In the genomic region with DNA sequence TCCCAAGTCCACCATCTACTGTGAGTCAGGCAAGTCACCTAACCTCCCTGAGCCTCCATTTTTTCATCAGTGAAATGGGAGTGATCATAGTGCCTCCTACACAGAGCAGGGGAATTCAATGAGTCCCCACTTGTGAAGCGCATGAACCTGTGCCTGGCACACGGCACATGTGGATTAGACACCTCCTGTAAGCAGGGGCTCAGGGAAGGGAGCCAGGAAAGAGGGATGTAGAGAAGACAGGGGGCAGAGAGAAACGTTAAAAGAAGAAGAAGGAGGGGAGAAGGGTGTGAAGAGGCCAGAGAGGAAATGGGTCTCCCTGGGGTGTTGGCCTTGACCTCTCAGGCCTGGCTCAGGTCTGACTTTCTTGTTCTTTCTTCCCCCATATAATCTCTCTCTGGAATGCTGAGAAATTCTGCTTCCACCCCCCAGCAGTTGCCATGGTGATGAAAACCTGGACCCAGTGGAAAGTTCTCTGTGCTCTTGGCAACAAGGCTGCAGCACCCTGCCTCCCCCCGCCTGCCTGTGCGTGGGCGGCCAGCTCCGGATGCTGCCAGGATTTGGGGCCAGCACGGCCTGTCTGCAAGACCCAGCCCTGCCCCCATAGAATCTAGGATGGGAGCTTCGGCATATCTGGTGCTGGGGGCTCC, we compare ENCODE assay signal across 10 cellular contexts.
DNase-seq lines count a peak whose midpoint lies in the region; ATAC-seq and TF ChIP-seq lines count a peak whose summit lies in the region.
"Had no signal": no experiment of that assay in that cellular context is flagged by ENCODE, and none has a peak within 500 bp of the region (broad histone marks: within the 10 kb centered on the region; RNA-seq: fewer than 3 reads in every experiment).

No MANE protein-coding gene starts in this region.

- TF ChIP-seq RAD21 in IMR-90 (IDR thresholded peaks at IDR 0.05; ENCODE audit: low read length): no peak

- H3K36me3 ChIP-seq in IMR-90 (ENCODE audit: control insufficient read depth, insufficient read depth, low read length) (no peaks in the 10 kb centered on the region), thyroid gland (no peaks in the 10 kb centered on the region)

- H3K4me3 Mint-ChIP-seq in chondrocyte (ENCODE audit: unreplicated experiment): no peak overlapping the region
- no peak overlapping the region for H3K4me3 Mint-ChIP-seq in stimulated activated memory B cell treated with anti-CD40 and anti-IgM and Interleukin-4, amounts not matched to agents 10 μg/mL and 1 μg/mL and 100 μg/mL, for 72 hours
- H3K4me3 Mint-ChIP-seq: activated T-cell treated with anti-CD3 and anti-CD28 coated beads, Interleukin-2, amount 50 U/mL, for 4 hours had no signal

- H3K27ac ChIP-seq in IMR-90 (ENCODE audit: insufficient read depth, low read length) (no peak overlapping the region), thyroid gland (no peak overlapping the region)
- H3K27ac ChIP-seq: KMS-11 had no signal

- ATAC-seq in IMR-90 (ENCODE audit: low read depth): peak; percentile 60
- ATAC-seq in stimulated activated memory B cell treated with anti-CD40 and anti-IgM and Interleukin-4, amounts not matched to agents 10 μg/mL and 1 μg/mL and 100 μg/mL, for 72 hours: no peak
- ATAC-seq: activated T-cell treated with anti-CD3 and anti-CD28 coated beads, Interleukin-2, amount 50 U/mL, for 4 hours; GM12878 had no signal

- no peak overlapping the region for H3K14ac ChIP-seq in IMR-90 (replicated peaks; ENCODE audit: low read depth, low read length)

- H3K27me3 Mint-ChIP-seq in chondrocyte (ENCODE audit: low read depth): no peaks in the 10 kb centered on the region
- H3K27me3 Mint-ChIP-seq in stimulated activated memory B cell treated with anti-CD40 and anti-IgM and Interleukin-4, amounts not matched to agents 10 μg/mL and 1 μg/mL and 100 μg/mL, for 72 hours: peaks cover under 1% of the 10 kb centered on the region

- no peak overlapping the region for H3K18ac ChIP-seq in IMR-90 (ENCODE audit: low read depth, low read length)

- H2BK120ac ChIP-seq in IMR-90 (ENCODE audit: low read depth, low read length): no peak overlapping the region

- no peak overlapping the region for H3K56ac ChIP-seq in IMR-90 (ENCODE audit: extremely low read depth, insufficient read depth, low read length)

- no peak overlapping the region for H2BK5ac ChIP-seq in IMR-90 (ENCODE audit: low read depth, low read length, poor library complexity, severe bottlenecking)

- H3K27ac Mint-ChIP-seq in chondrocyte (ENCODE audit: unreplicated experiment): peak overlapping the region; percentile 23
- H3K27ac Mint-ChIP-seq in stimulated activated memory B cell treated with anti-CD40 and anti-IgM and Interleukin-4, amounts not matched to agents 10 μg/mL and 1 μg/mL and 100 μg/mL, for 72 hours: no peak overlapping the region

- no TSS peak for BruUV-seq in IMR-90 (replicated peaks; lab: Mats Ljungman, UMichigan)

- in situ Hi-C loops in IMR-90 (cut with MboI; ENCODE audit: low sequenced_read_pairs): no loop called here

- no peak overlapping the region for H4K91ac ChIP-seq in IMR-90 (ENCODE audit: insufficient read depth, low read depth, low read length)

- no peak overlapping the region for H2BK20ac ChIP-seq in IMR-90 (ENCODE audit: low read depth, low read length)

- H3K9me3 ChIP-seq in IMR-90 (ENCODE audit: control insufficient read depth, insufficient read depth, low read length) (no peaks in the 10 kb centered on the region), thyroid gland (no peaks in the 10 kb centered on the region)

- dilution Hi-C loops in IMR-90 (cut with HindIII; ENCODE audit: low sequenced_read_pairs, unreplicated experiment): no loop called here

- H3K4ac ChIP-seq in IMR-90 (ENCODE audit: low read depth, low read length): no peak overlapping the region

- no peak overlapping the region for H3K9ac ChIP-seq in IMR-90 (ENCODE audit: low read depth, low read length)
- H3K9ac ChIP-seq: KMS-11 had no signal

- no peaks in the 10 kb centered on the region for H3K27me3 ChIP-seq in IMR-90 (ENCODE audit: control insufficient read depth, insufficient read depth, low read length)
- no peaks in the 10 kb centered on the region for H3K27me3 ChIP-seq in thyroid gland

- no peak overlapping the region for H2AK9ac ChIP-seq in IMR-90 (replicated peaks; ENCODE audit: low read depth, low read length, poor library complexity)

- H3K23ac ChIP-seq in IMR-90 (ENCODE audit: low read depth, low read length): no peak overlapping the region

- H3K4me1 Mint-ChIP-seq in chondrocyte (ENCODE audit: low read depth): peaks cover 30% of the 10 kb centered on the region
- no peaks in the 10 kb centered on the region for H3K4me1 Mint-ChIP-seq in stimulated activated memory B cell treated with anti-CD40 and anti-IgM and Interleukin-4, amounts not matched to agents 10 μg/mL and 1 μg/mL and 100 μg/mL, for 72 hours

- no peaks in the 10 kb centered on the region for H3K9me1 ChIP-seq in IMR-90 (ENCODE audit: insufficient read depth, low read length)

- H3K4me2 ChIP-seq in IMR-90 (ENCODE audit: low read depth, low read length): no peak overlapping the region
- H3K4me2 ChIP-seq: KMS-11 had no signal

- H4K5ac ChIP-seq in IMR-90 (ENCODE audit: low read depth, low read length): no peak overlapping the region

- TF ChIP-seq POLR2A in IMR-90 (IDR thresholded peaks at IDR 0.05; ENCODE audit: low read depth, low read length) (no peak), thyroid gland (IDR thresholded peaks at IDR 0.05) (no peak)

- CTCF ChIA-PET in IMR-90 (lab: Yijun Ruan, JAX): no interaction called here

- no peak overlapping the region for H2AK5ac ChIP-seq in IMR-90 (ENCODE audit: low read depth, low read length)

- intact Hi-C loops in IMR-90 (cut with micrococcal nuclease) (no loop called here), thyroid gland (cut with DNase I) (no loop called here)

- no peak overlapping the region for H2AFZ ChIP-seq in IMR-90 (replicated peaks; ENCODE audit: low read length, poor library complexity)

- H3K4me1 ChIP-seq in IMR-90 (ENCODE audit: control insufficient read depth, insufficient read depth, low read length) (peaks cover 2% of the 10 kb centered on the region; the same call in 1 of the 2 replicates), thyroid gland (peaks cover 0 to 13% of the 10 kb centered on the region in 2 donors)

- H2BK15ac ChIP-seq in IMR-90 (ENCODE audit: low read depth, low read length): no peak overlapping the region

- no peaks in the 10 kb centered on the region for H3K36me3 Mint-ChIP-seq in chondrocyte (ENCODE audit: low read depth)
- H3K36me3 Mint-ChIP-seq in stimulated activated memory B cell treated with anti-CD40 and anti-IgM and Interleukin-4, amounts not matched to agents 10 μg/mL and 1 μg/mL and 100 μg/mL, for 72 hours: no peaks in the 10 kb centered on the region

- no peak overlapping the region for H4K8ac ChIP-seq in IMR-90 (ENCODE audit: low read depth in 2 of 2, low read length in 2 of 2)

- no peaks in the 10 kb centered on the region for H4K20me1 ChIP-seq in IMR-90 (ENCODE audit: insufficient read depth, low read length)

- H3K79me1 ChIP-seq in IMR-90 (ENCODE audit: low read depth in 1 of 2, low read length in 2 of 2): no peaks in the 10 kb centered on the region

- WGBS in IMR-90 (ENCODE audit: extremely low coverage in 2 of 2, insufficient read length in 1 of 2), 2 experiments: 100% methylated on average over 1 of the region's 9 CpGs; no CpG with 5 or more reads in 1 of the 2 experiments
- WGBS in thyroid gland, 2 donors: 39 to 58% methylated on average over 5 to 9 of the region's 9 CpGs

- no peak overlapping the region for H3K4me3 ChIP-seq in IMR-90 (ENCODE audit: insufficient read depth, low read depth, low read length)
- no peak overlapping the region for H3K4me3 ChIP-seq in thyroid gland (replicated peaks in 1 of 3)
- H3K4me3 ChIP-seq: GM12878 had no signal

- POLR2A ChIA-PET in IMR-90 (lab: Charles Lee; ENCODE audit: unreplicated experiment): no interaction called here

- no peaks in the 10 kb centered on the region for H3K9me3 Mint-ChIP-seq in chondrocyte (ENCODE audit: low read depth)
- peaks cover under 1% of the 10 kb centered on the region for H3K9me3 Mint-ChIP-seq in stimulated activated memory B cell treated with anti-CD40 and anti-IgM and Interleukin-4, amounts not matched to agents 10 μg/mL and 1 μg/mL and 100 μg/mL, for 72 hours
- H3K9me3 Mint-ChIP-seq: activated T-cell treated with anti-CD3 and anti-CD28 coated beads, Interleukin-2, amount 50 U/mL, for 4 hours had no signal

- TF ChIP-seq CTCF in IMR-90 (conservative IDR thresholded peaks at IDR 0.05; ENCODE audit: low read depth, low read length) (no peak), chondrocyte (IDR thresholded peaks at IDR 0.05) (no peak), thyroid gland (IDR thresholded peaks at IDR 0.05) (no peak)

- DNase-seq in IMR-90 (peak; percentile 58), chondrocyte (ENCODE audit: low spot score) (peak; percentile 67), medulla oblongata (ENCODE audit: extremely low spot score) (peak; percentile 73), thyroid gland (peak; percentile 30 to 35), NCI-H2196 treated with DMSO at 0.1 percent for 48 hours (lab: John Stamatoyannopoulos, UW; ENCODE audit: unreplicated experiment) (no peak), UCSD-AML1 (lab: John Stamatoyannopoulos, UW; ENCODE audit: unreplicated experiment) (no peak)
- DNase-seq: activated T-cell treated with anti-CD3 and anti-CD28 coated beads, Interleukin-2, amount 50 U/mL, for 4 hours had no signal

TF ChIP-seq in IMR-90, 13 proteins besides CTCF, POLR2A, EP300 and RAD21:
- TF ChIP-seq CHD1 (IDR thresholded peaks at IDR 0.05; ENCODE audit: low read depth, low read length): no peak
- TF ChIP-seq MAZ (IDR thresholded peaks at IDR 0.05; ENCODE audit: borderline replicate concordance, low read depth, low read length): peak; percentile 57; the same call in 1 of the 2 replicates

Comparison
In these comparisons a context has a peak if more than half of its experiments do, and no peak if none do; other contexts are left out.
1. DNase-seq: peak in IMR-90 (single experiment), chondrocyte (single experiment), medulla oblongata (single experiment) and thyroid gland (2 of 2); none in NCI-H2196 treated with DMSO at 0.1 percent for 48 hours (single experiment) and UCSD-AML1 (single experiment).